ENCODE assay signal across 9 cellular contexts in genomic region chr3:133038089-133038730, GRCh38. TPM values are rescaled to one million over a fixed set of nuclear protein-coding genes. Genes with fewer than 3 reads are reported as not detected.
A peak's percentile ranks its signal among the peaks of the same experiment; 100 is the strongest.
DNase-seq lines count a peak whose midpoint lies in the region; ATAC-seq and TF ChIP-seq lines count a peak whose summit lies in the region.
"Had no signal": no experiment of that assay in that cellular context is flagged by ENCODE, and none has a peak within 500 bp of the region (broad histone marks: within the 10 kb centered on the region; RNA-seq: fewer than 3 reads in every experiment).

Gene TMEM108 (plus strand): TSS chr3:133038391.

- H3K27me3 ChIP-seq in foreskin keratinocyte: peaks cover 68% of the 10 kb centered on the region
- H3K27me3 ChIP-seq: BLaER1 had no signal

- no peaks in the 10 kb centered on the region for H3K4me1 ChIP-seq in foreskin keratinocyte
- H3K4me1 ChIP-seq: BLaER1 had no signal

- H3K9me3 Mint-ChIP-seq in activated T-cell treated with anti-CD3 and anti-CD28 coated beads, Interleukin-2, amount 50 U/mL, for 72 hours: no peaks in the 10 kb centered on the region
- H3K9me3 Mint-ChIP-seq in natural killer cell (no peaks in the 10 kb centered on the region), type B pancreatic cell (no peaks in the 10 kb centered on the region)

- intact Hi-C loops in natural killer cell (cut with micrococcal nuclease): no loop called here

- H3K4me1 Mint-ChIP-seq in activated T-cell treated with anti-CD3 and anti-CD28 coated beads, Interleukin-2, amount 50 U/mL, for 72 hours (ENCODE audit: low read depth): peaks cover 7% of the 10 kb centered on the region
- H3K4me1 Mint-ChIP-seq in natural killer cell (no peaks in the 10 kb centered on the region), type B pancreatic cell (ENCODE audit: unreplicated experiment) (peaks cover 16% of the 10 kb centered on the region)

- H3K36me3 Mint-ChIP-seq in activated T-cell treated with anti-CD3 and anti-CD28 coated beads, Interleukin-2, amount 50 U/mL, for 72 hours (ENCODE audit: insufficient read depth in 2 of 2): peaks cover 0 to 2% of the 10 kb centered on the region in 2 donors
- H3K36me3 Mint-ChIP-seq in natural killer cell: no peaks in the 10 kb centered on the region
- H3K36me3 Mint-ChIP-seq in type B pancreatic cell: no peaks in the 10 kb centered on the region

- TF ChIP-seq CTCF in foreskin keratinocyte (conservative IDR thresholded peaks at IDR 0.05) (no peak), natural killer cell (IDR thresholded peaks at IDR 0.05) (no peak), type B pancreatic cell (conservative IDR thresholded peaks at IDR 0.05) (no peak)

- no peak within 1 kb of the TSS for H3K27ac Mint-ChIP-seq in activated T-cell treated with anti-CD3 and anti-CD28 coated beads, Interleukin-2, amount 50 U/mL, for 72 hours
- H3K27ac Mint-ChIP-seq in natural killer cell (no peak within 1 kb of the TSS), type B pancreatic cell (peak within 1 kb of the TSS; percentile 31)

- H3K27ac ChIP-seq in foreskin keratinocyte: no peak within 1 kb of the TSS
- H3K27ac ChIP-seq: BLaER1 had no signal

- peak; percentile 85 to 86 for ATAC-seq in activated T-cell treated with anti-CD3 and anti-CD28 coated beads, Interleukin-2, amount 50 U/mL, for 72 hours (replicated peaks in 1 of 2)
- ATAC-seq in foreskin keratinocyte (peak; percentile 73), natural killer cell (no peak)

- peak within 1 kb of the TSS; percentile 65 to 75 for H3K4me3 Mint-ChIP-seq in activated T-cell treated with anti-CD3 and anti-CD28 coated beads, Interleukin-2, amount 50 U/mL, for 72 hours
- H3K4me3 Mint-ChIP-seq in natural killer cell (peak within 1 kb of the TSS; percentile 6), type B pancreatic cell (peak within 1 kb of the TSS; percentile 88)

- DNase-seq in activated CD4-positive, alpha-beta T cell treated with anti-CD3 and anti-CD28 coated beads for 48 hours: peak; percentile 57
- DNase-seq in activated CD4-positive, alpha-beta T cell treated with anti-CD3 and anti-CD28 coated beads for 4 hours: no peak
- DNase-seq in NCI-H2081 (lab: John Stamatoyannopoulos, UW) (peak; percentile 98 to 99), foreskin keratinocyte (no peak), natural killer cell (no peak), type B pancreatic cell (ENCODE audit: extremely low spot score, unreplicated experiment) (peak; percentile 91), NCI-H226 (no peak)
- DNase-seq in activated T-cell treated with anti-CD3 and anti-CD28 coated beads, Interleukin-2, amount 50 U/mL, for 72 hours: peak; percentile 52 to 65

- H3K27me3 Mint-ChIP-seq in activated T-cell treated with anti-CD3 and anti-CD28 coated beads, Interleukin-2, amount 50 U/mL, for 72 hours (ENCODE audit: low read depth): peaks cover 53% of the 10 kb centered on the region
- H3K27me3 Mint-ChIP-seq in natural killer cell (ENCODE audit: low read depth in 2 of 2) (peaks cover 28 to 29% of the 10 kb centered on the region in 2 donors), type B pancreatic cell (peaks cover 61% of the 10 kb centered on the region)

RNA-seq across cellular contexts. Expression of gene TMEM108, which starts in this region (rescaled TPM):
- under 1 TPM in 1 of 2 donors, not detected in 1; 0.12 TPM for total RNA-seq in activated T-cell treated with anti-CD3 and anti-CD28 coated beads, Interleukin-2, amount 50 U/mL, for 72 hours
- total RNA-seq in foreskin keratinocyte: 0.07 TPM in 1 of 2 replicates, not detected in the other
- polyA plus RNA-seq in foreskin keratinocyte: 0.03 TPM in 1 of 2 replicates, not detected in the other
- total RNA-seq in natural killer cell: not detected
- total RNA-seq in type B pancreatic cell (ENCODE audit: low replicate concordance): 4.8 and 7.4 TPM in 2 replicates

Comparison
In these comparisons a context has a peak if more than half of its experiments do, and no peak if none do; other contexts are left out.
1. DNase-seq: peak in activated CD4-positive, alpha-beta T cell treated with anti-CD3 and anti-CD28 coated beads for 48 hours (single experiment), NCI-H2081 (2 of 2) and type B pancreatic cell (single experiment); none in activated CD4-positive, alpha-beta T cell treated with anti-CD3 and anti-CD28 coated beads for 4 hours (0 of 2), foreskin keratinocyte (0 of 2), natural killer cell (single experiment) and NCI-H226 (single experiment).
2. Peak in DNase-seq and ATAC-seq in activated T-cell treated with anti-CD3 and anti-CD28 coated beads, Interleukin-2, amount 50 U/mL, for 72 hours; RNA of the gene not detected or under 1 TPM.
3. Peak in ATAC-seq in foreskin keratinocyte; RNA of the gene not detected or under 1 TPM.
4. H3K4me3 Mint-ChIP-seq: peak in every context shown above with its lines; median percentile 88 in type B pancreatic cell; 70 in activated T-cell treated with anti-CD3 and anti-CD28 coated beads, Interleukin-2, amount 50 U/mL, for 72 hours; 6 in natural killer cell.